In the genomic region with DNA sequence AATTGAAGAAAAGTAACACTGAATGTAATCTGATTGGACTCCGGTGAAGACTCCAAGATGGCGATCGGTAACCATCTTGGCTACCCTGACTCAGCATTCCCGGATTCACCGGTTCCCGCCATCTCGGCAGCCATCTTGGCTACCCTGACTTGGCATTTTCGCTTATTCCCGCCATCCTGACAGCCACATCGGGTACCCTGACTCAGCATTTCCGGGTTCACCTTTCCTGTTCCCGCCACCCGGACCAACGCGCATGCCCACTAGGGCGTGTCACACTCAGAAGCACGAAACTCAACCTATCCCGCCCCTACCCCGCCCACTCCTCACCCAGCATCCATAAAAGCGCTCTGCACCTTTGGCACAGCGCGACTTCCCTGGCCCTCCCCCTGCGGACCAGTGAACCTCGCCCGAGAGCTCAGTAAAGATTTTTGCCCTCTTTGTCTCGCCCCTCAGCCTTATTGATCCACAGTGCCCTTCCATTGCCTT, we compare ENCODE assay signal across 8 cellular contexts. TPM values are rescaled to one million over a fixed set of nuclear protein-coding genes. Genes with fewer than 3 reads are reported as not detected.
DNase-seq lines count a peak whose midpoint lies in the region; ATAC-seq, FAIRE-seq and TF ChIP-seq lines count a peak whose summit lies in the region.

No MANE protein-coding gene starts in this region.

- DNase-seq in activated T-helper 9 cell treated with anti-CD3 and anti-CD28 coated beads, Interleukin-2, amount 50 U/mL, for 16 hours (ENCODE audit: low read depth) = peak; percentile 62
- DNase-seq in fibroblast of villous mesenchyme (ENCODE audit: low read depth) = peak; percentile 69
- DNase-seq in pancreas = peak; percentile 92 to 98 (median 95)
- no peak for DNase-seq in NCI-H187 (lab: John Stamatoyannopoulos, UW)
- no peak for DNase-seq in COLO668 (lab: John Stamatoyannopoulos, UW; ENCODE audit: unreplicated experiment)
- DNase-seq in KBM-7 = no peak

- H3K36me3 ChIP-seq in pancreas = no peaks in the 10 kb centered on the region

- H3K27ac ChIP-seq in pancreas = peak overlapping the region in 2 of 4 donors; percentile 13 to 44

- FAIRE-seq in pancreas (lab: Jason Lieb, UNC) = no peak

- 42 to 44% methylated on average over 26 of the region's 26 CpGs for WGBS in pancreas, 2 donors

- TF ChIP-seq CTCF in fibroblast of villous mesenchyme (IDR thresholded peaks at IDR 0.05; ENCODE audit: insufficient read depth, low read depth, low read length) = no peak
- no peak for TF ChIP-seq CTCF in pancreas (IDR thresholded peaks at IDR 0.05)

- H3K4me1 ChIP-seq in pancreas = no peaks in the 10 kb centered on the region

- intact Hi-C loops in pancreas (cut with DNase I) = no loop called here

- in situ Hi-C loops in KBM-7 (cut with MboI; ENCODE audit: low pct_unique_long_range_greater_than_20kb, low sequenced_read_pairs) = no loop called here

- ATAC-seq in HG02571 (IDR thresholded peaks at IDR 0.05; ENCODE audit: unreplicated experiment) (peak; percentile 48), pancreas (peak; percentile 91 to 98 (median 96)), GM18867 (IDR thresholded peaks at IDR 0.05; ENCODE audit: unreplicated experiment) (no peak)

- H3K27me3 ChIP-seq in pancreas = no peaks in the 10 kb centered on the region

- H3K4me3 ChIP-seq in fibroblast of villous mesenchyme (ENCODE audit: low read depth, low read length) (peak overlapping the region; percentile 26), pancreas (peak overlapping the region in 2 of 4 donors; percentile 23 to 24)

- no peaks in the 10 kb centered on the region for H3K9me3 ChIP-seq in pancreas

RNA-seq across cellular contexts. Expression of gene SPTLC1, which starts 17.2 kb away (rescaled TPM):
- total RNA-seq in fibroblast of villous mesenchyme = 110 and 132 TPM in 2 replicates
- 10 to 100 TPM; 20.9 to 36.0 (median 25.1) TPM for total RNA-seq in pancreas
- polyA plus RNA-seq in pancreas = 10 to 100 TPM; 13.0 to 26.9 TPM

Comparison
In these comparisons a context has a peak if more than half of its experiments do, and no peak if none do; other contexts are left out.
1. DNase-seq: peak in activated T-helper 9 cell treated with anti-CD3 and anti-CD28 coated beads, Interleukin-2, amount 50 U/mL, for 16 hours (single experiment), fibroblast of villous mesenchyme (single experiment) and pancreas (6 of 6); none in NCI-H187 (0 of 2), COLO668 (single experiment) and KBM-7 (single experiment).